Comparison of ENCODE assay signal across 27 cellular contexts in genomic region chr4:8891255-8891645, GRCh38. TPM values are rescaled to one million over a fixed set of nuclear protein-coding genes. Genes with fewer than 3 reads are reported as not detected.
"Had no signal": no experiment of that assay in that cellular context is flagged by ENCODE, and none has a peak within 500 bp of the region (broad histone marks: within the 10 kb centered on the region; RNA-seq: fewer than 3 reads in every experiment).

No MANE protein-coding gene starts in this region.

- H3K27ac ChIP-seq: cardiac muscle cell, heart right ventricle, neutrophil, parathyroid adenoma, testis, uterus, VCaP had no signal

- H3K36me3 Mint-ChIP-seq: stimulated activated effector memory CD8-positive, alpha-beta T cell treated with anti-CD3 and anti-CD28 coated beads, Interleukin-12 subunit alpha, Interleukin-12 subunit beta, amount 100 ng/mL, for 72 hours; T-cell had no signal

- H2AFZ ChIP-seq: parathyroid adenoma had no signal

- H3K9ac ChIP-seq: parathyroid adenoma had no signal

- H3K9me3 ChIP-seq: neutrophil, testis, uterus had no signal

- H3K9me3 Mint-ChIP-seq: immature natural killer cell; T-helper 2 cell treated with Interferon-gamma antibody and Interleukin-4, amounts not matched to agents 5 μg/mL and 100 μg/mL, for 36 hours had no signal

- H3K36me3 ChIP-seq: cardiac muscle cell, heart right ventricle, neutrophil, uterus had no signal

- H3K4me1 ChIP-seq: parathyroid adenoma, testis had no signal

- H3K4me3 ChIP-seq: cardiac muscle cell, heart right ventricle, lung, uterus had no signal

- H3K27ac Mint-ChIP-seq: immature natural killer cell; naive thymus-derived CD4-positive, alpha-beta T cell; stimulated activated effector memory CD8-positive, alpha-beta T cell treated with anti-CD3 and anti-CD28 coated beads, Interleukin-12 subunit alpha, Interleukin-12 subunit beta, amount 100 ng/mL, for 72 hours; T-helper 2 cell treated with Interferon-gamma antibody and Interleukin-4, amounts not matched to agents 5 μg/mL and 100 μg/mL, for 36 hours had no signal

- H3K79me2 ChIP-seq: parathyroid adenoma had no signal

- H3K4me3 Mint-ChIP-seq: activated T-cell treated with anti-CD3 and anti-CD28 coated beads, Interleukin-2, amount 50 U/mL, for 4 hours; naive thymus-derived CD4-positive, alpha-beta T cell; stimulated activated effector memory CD8-positive, alpha-beta T cell treated with anti-CD3 and anti-CD28 coated beads, Interleukin-12 subunit alpha, Interleukin-12 subunit beta, amount 100 ng/mL, for 72 hours; T-cell; T-helper 2 cell treated with Interferon-gamma antibody and Interleukin-4, amounts not matched to agents 5 μg/mL and 100 μg/mL, for 36 hours had no signal

- FAIRE-seq: endometrium, small intestine had no signal

- H3K4me1 Mint-ChIP-seq: immature natural killer cell; naive thymus-derived CD4-positive, alpha-beta T cell; stimulated activated effector memory CD8-positive, alpha-beta T cell treated with anti-CD3 and anti-CD28 coated beads, Interleukin-12 subunit alpha, Interleukin-12 subunit beta, amount 100 ng/mL, for 72 hours had no signal

- ATAC-seq: activated T-cell treated with anti-CD3 and anti-CD28 coated beads, Interleukin-2, amount 50 U/mL, for 4 hours; heart right ventricle; left lobe of liver; naive thymus-derived CD4-positive, alpha-beta T cell; sciatic nerve; stimulated activated effector memory CD8-positive, alpha-beta T cell treated with anti-CD3 and anti-CD28 coated beads, Interleukin-12 subunit alpha, Interleukin-12 subunit beta, amount 100 ng/mL, for 72 hours; T-cell had no signal

- H3K27me3 ChIP-seq: testis had no signal

- DNase-seq: activated CD4-positive, CD25-positive, alpha-beta regulatory T cell treated with anti-CD3 and anti-CD28 coated beads, Interleukin-2, amount 50 U/mL, for 72 hours; activated naive CD4-positive, alpha-beta T cell treated with Interleukin-2 at 50 U/mL for 16 hours; activated T-cell treated with anti-CD3 and anti-CD28 coated beads, Interleukin-2, amount 50 U/mL, for 4 hours; amygdala; cortex of kidney; foreskin fibroblast; heart right ventricle; immature natural killer cell; naive thymus-derived CD4-positive, alpha-beta T cell; small intestine; stimulated activated CD4-positive, alpha-beta T cell treated with anti-CD3 and anti-CD28 coated beads, Interleukin-2, amount 100 ng/mL, for 24 hours; T-cell; testis; trophoblast cell; uterus had no signal

RNA-seq across cellular contexts. Expression of gene HMX1, which starts 19.6 kb away (rescaled TPM):
- total RNA-seq: activated T-cell treated with anti-CD3 and anti-CD28 coated beads, Interleukin-2, amount 50 U/mL, for 4 hours; cardiac muscle cell; fibroblast of lung; kidney epithelial cell; left lobe of liver; lung; naive thymus-derived CD4-positive, alpha-beta T cell; sciatic nerve; T-cell had no signal
- polyA plus RNA-seq: fibroblast of lung; heart right ventricle; immature natural killer cell; lung; naive thymus-derived CD4-positive, alpha-beta T cell; small intestine had no signal
